ENCODE assay signal across 9 cellular contexts in the genomic region with DNA sequence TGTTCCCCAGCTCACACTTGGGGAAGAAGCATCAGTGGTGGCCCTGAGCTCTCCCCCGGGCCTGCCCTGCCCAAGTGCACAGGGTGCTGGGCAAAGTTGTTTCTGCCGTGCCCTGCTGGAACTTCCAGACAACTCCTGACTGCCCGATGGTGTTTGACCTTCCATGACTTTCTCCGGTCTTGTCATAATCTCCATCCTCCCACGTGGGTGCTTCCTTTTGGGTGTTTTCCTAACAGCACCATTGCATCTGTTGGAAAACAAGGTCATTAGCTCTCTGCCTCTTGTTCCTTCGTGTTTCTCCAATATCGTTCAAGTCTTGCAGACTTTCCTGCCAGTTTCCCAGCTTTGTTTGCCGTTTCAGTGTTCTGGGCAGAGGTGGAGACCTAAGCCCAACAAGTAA.
"Had no signal": no experiment of that assay in that cellular context is flagged by ENCODE, and none has a peak within 500 bp of the region (broad histone marks: within the 10 kb centered on the region; RNA-seq: fewer than 3 reads in every experiment).

No MANE protein-coding gene starts in this region.

- H3K27me3 Mint-ChIP-seq: IgD-negative memory B cell had no signal

- FAIRE-seq: HepG2 had no signal

- H3K9me3 ChIP-seq: HAP-1 had no signal

- H3K36me3 ChIP-seq: HAP-1 had no signal

- H3K4me3 Mint-ChIP-seq: HFFc6, IgD-negative memory B cell had no signal

- H3K27ac Mint-ChIP-seq: HFFc6, IgD-negative memory B cell had no signal

- H3K4me3 ChIP-seq: GM23248, HAP-1 had no signal

- DNase-seq: GM23248, GOT3, H7, HFFc6 had no signal

- ATAC-seq: HCT116, HepG2 had no signal

- H3K27ac ChIP-seq: GM23248, HL-60 had no signal

- H3K9me3 Mint-ChIP-seq: HFFc6, IgD-negative memory B cell had no signal

- H3K36me3 Mint-ChIP-seq: IgD-negative memory B cell had no signal

- H2AFZ ChIP-seq: GM23248 had no signal

- H3K9ac ChIP-seq: GM23248 had no signal
